Comparison of ENCODE assay signal across 8 cellular contexts in genomic region chr15:75903331-75904240, GRCh38.
DNase-seq lines count a peak whose midpoint lies in the region; ATAC-seq lines count a peak whose summit lies in the region.

TSS of gene FBXO22 (plus strand) at chr15:75903878. CDS start at chr15:75903964, 86 bp downstream.

- DNase-seq in AG08395 (ENCODE audit: low spot score) (peak; percentile 90), NCI-H2227 treated with DMSO at 0.1 percent for 48 hours (lab: John Stamatoyannopoulos, UW) (peak; percentile 78), iris pigment epithelial cell (ENCODE audit: low read depth) (peak; percentile 92)
- peak; percentile 77 for DNase-seq in activated CD4-positive, CD25-positive, alpha-beta regulatory T cell treated with anti-CD3 and anti-CD28 coated beads, Interleukin-2, amount 50 U/mL, for 16 hours (ENCODE audit: low read depth, low spot score)
- peak; percentile 85 for DNase-seq in central memory CD4-positive, alpha-beta T cell
- peak; percentile 89 to 91 for DNase-seq in stimulated activated CD4-positive, alpha-beta T cell treated with anti-CD3 and anti-CD28 coated beads, Interleukin-12 subunit alpha, Interleukin-12 subunit beta, amount 100 ng/mL, for 24 hours (ENCODE audit: low read depth in 2 of 2)

- ATAC-seq in GM18907 (IDR thresholded peaks at IDR 0.05; ENCODE audit: unreplicated experiment) (peak; percentile 88), HG03139 (IDR thresholded peaks at IDR 0.05; ENCODE audit: unreplicated experiment) (peak; percentile 87)

Comparison
In these comparisons a context has a peak if more than half of its experiments do, and no peak if none do; other contexts are left out.
1. Peak in every context shown above with its lines: DNase-seq and ATAC-seq.